ENCODE assay signal across 8 cellular contexts in the genomic region with DNA sequence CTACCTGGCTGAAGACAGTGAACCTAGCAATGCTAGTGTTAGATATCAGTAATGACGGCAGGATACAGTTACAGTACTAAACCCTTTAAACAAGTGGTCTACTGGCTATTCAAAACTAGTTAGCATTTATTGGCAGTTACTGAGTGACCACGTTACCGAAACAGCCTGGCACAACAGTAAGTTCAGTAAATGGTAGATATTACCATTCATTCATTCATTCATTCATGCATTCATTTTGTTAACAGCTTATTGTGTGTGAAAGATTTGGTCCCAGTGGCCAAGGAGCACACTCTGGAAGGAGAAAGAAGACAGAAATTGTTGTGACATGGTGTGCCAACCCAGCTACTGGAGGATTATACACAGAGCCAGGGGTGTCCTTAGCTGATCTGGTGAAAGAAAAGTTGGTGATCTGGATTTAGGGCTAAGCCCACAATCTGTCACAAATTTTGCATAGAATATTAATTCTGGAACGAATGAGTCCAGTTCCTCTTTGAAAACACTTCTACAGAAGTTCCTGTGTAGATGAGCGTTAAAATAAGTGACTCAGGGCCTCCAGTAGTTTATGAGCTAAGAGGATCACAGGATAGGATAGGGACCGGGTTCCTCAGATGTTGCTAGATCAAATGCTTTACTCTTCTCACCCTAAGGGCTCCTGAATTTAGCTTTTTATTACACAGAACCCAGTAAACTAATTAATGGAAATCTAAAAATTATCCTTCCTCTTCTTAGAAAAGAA.
A peak's percentile ranks its signal among the peaks of the same experiment; 100 is the strongest.
DNase-seq lines count a peak whose midpoint lies in the region; ATAC-seq and TF ChIP-seq lines count a peak whose summit lies in the region.

No MANE protein-coding gene starts in this region.

- POLR2A ChIA-PET in activated CD4-positive, alpha-beta memory T cell treated with anti-CD3 and anti-CD28 coated beads for 36 hours (lab: Charles Lee): no interaction called here

- intact Hi-C loops in activated CD4-positive, alpha-beta memory T cell treated with anti-CD3 and anti-CD28 coated beads for 36 hours (cut with micrococcal nuclease): loop anchor here (1.0 to 5.0 kb wide), 2 partner anchors 14 to 86 kb away; no protein-coding TSS in a partner anchor
- intact Hi-C loops in upper lobe of right lung (cut with DNase I): loop anchor here (10.0 kb wide), 1 partner anchor 116 kb away; no protein-coding TSS in a partner anchor

- H3K27me3 Mint-ChIP-seq in activated naive CD4-positive, alpha-beta T cell treated with anti-CD3 and anti-CD28 coated beads, Interleukin-2, amount 10 ng/mL, durations not matched to agents 7 days and 5 days: peaks cover 69% of the 10 kb centered on the region
- peaks cover 44% of the 10 kb centered on the region for H3K27me3 Mint-ChIP-seq in activated CD4-positive, alpha-beta memory T cell treated with anti-CD3 and anti-CD28 coated beads for 36 hours

- H3K36me3 Mint-ChIP-seq in activated naive CD4-positive, alpha-beta T cell treated with anti-CD3 and anti-CD28 coated beads, Interleukin-2, amount 10 ng/mL, durations not matched to agents 7 days and 5 days: no peaks in the 10 kb centered on the region
- no peaks in the 10 kb centered on the region for H3K36me3 Mint-ChIP-seq in activated CD4-positive, alpha-beta memory T cell treated with anti-CD3 and anti-CD28 coated beads for 36 hours

- H3K9me3 Mint-ChIP-seq in activated naive CD4-positive, alpha-beta T cell treated with anti-CD3 and anti-CD28 coated beads, Interleukin-2, amount 10 ng/mL, durations not matched to agents 7 days and 5 days: no peaks in the 10 kb centered on the region
- H3K9me3 Mint-ChIP-seq in activated CD4-positive, alpha-beta memory T cell treated with anti-CD3 and anti-CD28 coated beads for 36 hours: no peaks in the 10 kb centered on the region

- H3K4me3 Mint-ChIP-seq in activated naive CD4-positive, alpha-beta T cell treated with anti-CD3 and anti-CD28 coated beads, Interleukin-2, amount 10 ng/mL, durations not matched to agents 7 days and 5 days: peak overlapping the region; percentile 70
- H3K4me3 Mint-ChIP-seq in activated CD4-positive, alpha-beta memory T cell treated with anti-CD3 and anti-CD28 coated beads for 36 hours: peak overlapping the region; percentile 74

- no peaks in the 10 kb centered on the region for H3K9me3 ChIP-seq in upper lobe of right lung

- H3K4me1 ChIP-seq in upper lobe of right lung: no peaks in the 10 kb centered on the region

- peak overlapping the region; percentile 67 for H3K4me3 ChIP-seq in upper lobe of right lung

- no peaks in the 10 kb centered on the region for H3K36me3 ChIP-seq in upper lobe of right lung

- ATAC-seq in upper lobe of right lung (no peak), HG03460 (IDR thresholded peaks at IDR 0.05; ENCODE audit: unreplicated experiment) (no peak), HG03469 (IDR thresholded peaks at IDR 0.05; ENCODE audit: unreplicated experiment) (no peak)

- CTCF ChIA-PET in activated naive CD4-positive, alpha-beta T cell treated with anti-CD3 and anti-CD28 coated beads, Interleukin-2, amount 10 ng/mL, durations not matched to agents 7 days and 5 days (lab: Charles Lee): interaction anchor here (1.0 to 2.4 kb wide), 4 partner anchors 9 to 90 kb away, joined by 3 to 8 read pairs (median 4); no protein-coding TSS in a partner anchor
- CTCF ChIA-PET in activated CD4-positive, alpha-beta memory T cell treated with anti-CD3 and anti-CD28 coated beads for 36 hours (lab: Charles Lee): interaction anchor here (1.1 kb wide), 1 partner anchor 11 kb away, joined by 3 read pairs; no protein-coding TSS in a partner anchor

- DNase-seq in activated naive CD4-positive, alpha-beta T cell treated with anti-CD3 and anti-CD28 coated beads, Interleukin-2, amount 10 ng/mL, durations not matched to agents 7 days and 5 days: no peak
- no peak for DNase-seq in activated naive CD4-positive, alpha-beta T cell treated with Interleukin-2 at 50 U/mL for 16 hours
- no peak for DNase-seq in activated CD4-positive, alpha-beta memory T cell treated with anti-CD3 and anti-CD28 coated beads for 36 hours
- DNase-seq in kidney tubule cell (ENCODE audit: low spot score) (peak; percentile 31), upper lobe of right lung (no peak), GOT3 (lab: John Stamatoyannopoulos, UW) (no peak)

- H3K27me3 ChIP-seq in upper lobe of right lung: no peaks in the 10 kb centered on the region

- TF ChIP-seq CTCF in upper lobe of right lung (IDR thresholded peaks at IDR 0.05): no peak

- peak overlapping the region; percentile 82 for H3K27ac ChIP-seq in upper lobe of right lung

- peaks cover 12% of the 10 kb centered on the region for H3K4me1 Mint-ChIP-seq in activated naive CD4-positive, alpha-beta T cell treated with anti-CD3 and anti-CD28 coated beads, Interleukin-2, amount 10 ng/mL, durations not matched to agents 7 days and 5 days
- peaks cover 16% of the 10 kb centered on the region for H3K4me1 Mint-ChIP-seq in activated CD4-positive, alpha-beta memory T cell treated with anti-CD3 and anti-CD28 coated beads for 36 hours (ENCODE audit: low read depth)

- H3K27ac Mint-ChIP-seq in activated naive CD4-positive, alpha-beta T cell treated with anti-CD3 and anti-CD28 coated beads, Interleukin-2, amount 10 ng/mL, durations not matched to agents 7 days and 5 days: no peak overlapping the region
- H3K27ac Mint-ChIP-seq in activated CD4-positive, alpha-beta memory T cell treated with anti-CD3 and anti-CD28 coated beads for 36 hours: no peak overlapping the region
